30 cellular contexts compared by ENCODE assay signal in genomic region chr4:15794432-15794831, GRCh38. TPM values are rescaled to one million over a fixed set of nuclear protein-coding genes. Genes with fewer than 3 reads are reported as not detected.
A peak's percentile ranks its signal among the peaks of the same experiment; 100 is the strongest.
DNase-seq lines count a peak whose midpoint lies in the region; ATAC-seq and TF ChIP-seq lines count a peak whose summit lies in the region.
"Had no signal": no experiment of that assay in that cellular context is flagged by ENCODE, and none has a peak within 500 bp of the region (broad histone marks: within the 10 kb centered on the region; RNA-seq: fewer than 3 reads in every experiment).

No MANE protein-coding gene starts in this region.

- no peak for DNase-seq in T-helper 1 cell
- DNase-seq in activated naive CD4-positive, alpha-beta T cell (lab: John Stamatoyannopoulos, UW), result no peak
- no peak for DNase-seq in natural killer cell
- no peak for DNase-seq in DMS153 treated with DMSO at 0.1 percent for 48 hours (lab: John Stamatoyannopoulos, UW; ENCODE audit: unreplicated experiment)
- DNase-seq: activated CD4-positive, alpha-beta memory T cell treated with anti-CD3 and anti-CD28 coated beads for 36 hours; activated naive CD4-positive, alpha-beta T cell treated with anti-CD3 and anti-CD28 coated beads, Interleukin-2, amount 50 U/mL, for 16 hours; anterior cingulate cortex; Calu3; DMS79 treated with DMSO at 0.1 percent for 48 hours; effector CD4-positive, alpha-beta T cell; Kasumi-1; mesenchymal stem cell; NCI-H1436 treated with DMSO at 0.1 percent for 48 hours; NCI-H2081 treated with DMSO at 0.1 percent for 48 hours; NCI-H2227 treated with DMSO at 0.1 percent for 48 hours; NCI-H526 treated with DMSO at 0.1 percent for 48 hours; NK-92 treated with Interleukin-12 subunit alpha and Interleukin-12 subunit beta, amount 100 ng/mL, for 24 hours; pancreas; SHP77; stimulated activated naive CD4-positive, alpha-beta T cell; testis had no signal

- peak overlapping the region; percentile 28 for H3K4me3 Mint-ChIP-seq in T-helper 1 cell treated with Interleukin-12 subunit alpha and Interleukin-12 subunit beta and Interleukin-4 antibody, amounts not matched to agents 30 μg/mL and 1 μg/mL, for 36 hours
- peak overlapping the region; percentile 60 for H3K4me3 Mint-ChIP-seq in activated naive CD4-positive, alpha-beta T cell treated with anti-CD3 and anti-CD28 coated beads, Interleukin-2, amount 50 U/mL, for 24 hours
- peak overlapping the region; percentile 40 for H3K4me3 Mint-ChIP-seq in activated T-helper 17 cell treated with anti-CD3 and anti-CD28 coated beads, Interleukin-2, amount 50 U/mL, for 72 hours
- H3K4me3 Mint-ChIP-seq in natural killer cell, result no peak overlapping the region
- H3K4me3 Mint-ChIP-seq: activated CD4-positive, alpha-beta memory T cell treated with anti-CD3 and anti-CD28 coated beads for 36 hours; CD14-positive monocyte; neural progenitor cell; WTC11 had no signal

- H3K27me3 Mint-ChIP-seq in T-helper 1 cell treated with Interleukin-12 subunit alpha and Interleukin-12 subunit beta and Interleukin-4 antibody, amounts not matched to agents 30 μg/mL and 1 μg/mL, for 36 hours (ENCODE audit: low read depth), result no peaks in the 10 kb centered on the region
- H3K27me3 Mint-ChIP-seq in activated naive CD4-positive, alpha-beta T cell treated with anti-CD3 and anti-CD28 coated beads, Interleukin-2, amount 50 U/mL, for 24 hours, result no peaks in the 10 kb centered on the region
- peaks cover 9% of the 10 kb centered on the region for H3K27me3 Mint-ChIP-seq in activated T-helper 17 cell treated with anti-CD3 and anti-CD28 coated beads, Interleukin-2, amount 50 U/mL, for 72 hours
- no peaks in the 10 kb centered on the region for H3K27me3 Mint-ChIP-seq in natural killer cell (ENCODE audit: low read depth in 2 of 2)

- no peak for ATAC-seq in activated T-helper 17 cell treated with anti-CD3 and anti-CD28 coated beads, Interleukin-2, amount 50 U/mL, for 72 hours (replicated peaks)
- ATAC-seq in natural killer cell (no peak), GM18907 (IDR thresholded peaks at IDR 0.05; ENCODE audit: unreplicated experiment) (no peak)
- ATAC-seq: left lobe of liver, pancreas, WTC11 had no signal

- peaks cover 35% of the 10 kb centered on the region for H3K4me1 Mint-ChIP-seq in T-helper 1 cell treated with Interleukin-12 subunit alpha and Interleukin-12 subunit beta and Interleukin-4 antibody, amounts not matched to agents 30 μg/mL and 1 μg/mL, for 36 hours (ENCODE audit: low read depth)
- peaks cover 61% of the 10 kb centered on the region for H3K4me1 Mint-ChIP-seq in activated naive CD4-positive, alpha-beta T cell treated with anti-CD3 and anti-CD28 coated beads, Interleukin-2, amount 50 U/mL, for 24 hours
- peaks cover 19% of the 10 kb centered on the region for H3K4me1 Mint-ChIP-seq in activated T-helper 17 cell treated with anti-CD3 and anti-CD28 coated beads, Interleukin-2, amount 50 U/mL, for 72 hours
- H3K4me1 Mint-ChIP-seq in natural killer cell, result peaks cover 34 to 48% of the 10 kb centered on the region in 2 donors
- H3K4me1 Mint-ChIP-seq: neural progenitor cell, WTC11 had no signal

- H3K27ac Mint-ChIP-seq in T-helper 1 cell treated with Interleukin-12 subunit alpha and Interleukin-12 subunit beta and Interleukin-4 antibody, amounts not matched to agents 30 μg/mL and 1 μg/mL, for 36 hours, result peak overlapping the region; percentile 19
- H3K27ac Mint-ChIP-seq in activated naive CD4-positive, alpha-beta T cell treated with anti-CD3 and anti-CD28 coated beads, Interleukin-2, amount 50 U/mL, for 24 hours, result peak overlapping the region; percentile 98
- peak overlapping the region; percentile 90 for H3K27ac Mint-ChIP-seq in activated T-helper 17 cell treated with anti-CD3 and anti-CD28 coated beads, Interleukin-2, amount 50 U/mL, for 72 hours
- H3K27ac Mint-ChIP-seq in natural killer cell, result peak overlapping the region; percentile 37 to 52
- H3K27ac Mint-ChIP-seq: neural progenitor cell, WTC11 had no signal

- no peaks in the 10 kb centered on the region for H3K9me3 Mint-ChIP-seq in T-helper 1 cell treated with Interleukin-12 subunit alpha and Interleukin-12 subunit beta and Interleukin-4 antibody, amounts not matched to agents 30 μg/mL and 1 μg/mL, for 36 hours
- no peaks in the 10 kb centered on the region for H3K9me3 Mint-ChIP-seq in activated naive CD4-positive, alpha-beta T cell treated with anti-CD3 and anti-CD28 coated beads, Interleukin-2, amount 50 U/mL, for 24 hours
- H3K9me3 Mint-ChIP-seq in activated T-helper 17 cell treated with anti-CD3 and anti-CD28 coated beads, Interleukin-2, amount 50 U/mL, for 72 hours, result no peaks in the 10 kb centered on the region
- H3K9me3 Mint-ChIP-seq in natural killer cell, result no peaks in the 10 kb centered on the region
- H3K9me3 Mint-ChIP-seq: activated CD4-positive, alpha-beta memory T cell treated with anti-CD3 and anti-CD28 coated beads for 36 hours had no signal

- no peak for TF ChIP-seq CTCF in natural killer cell (IDR thresholded peaks at IDR 0.05)

- intact Hi-C loops in natural killer cell (cut with micrococcal nuclease), result no loop called here

- peaks cover 29% of the 10 kb centered on the region for H3K36me3 Mint-ChIP-seq in T-helper 1 cell treated with Interleukin-12 subunit alpha and Interleukin-12 subunit beta and Interleukin-4 antibody, amounts not matched to agents 30 μg/mL and 1 μg/mL, for 36 hours (ENCODE audit: low read depth)
- peaks cover 9% of the 10 kb centered on the region for H3K36me3 Mint-ChIP-seq in activated naive CD4-positive, alpha-beta T cell treated with anti-CD3 and anti-CD28 coated beads, Interleukin-2, amount 50 U/mL, for 24 hours
- peaks cover 6% of the 10 kb centered on the region for H3K36me3 Mint-ChIP-seq in activated T-helper 17 cell treated with anti-CD3 and anti-CD28 coated beads, Interleukin-2, amount 50 U/mL, for 72 hours (ENCODE audit: low read depth)
- no peaks in the 10 kb centered on the region for H3K36me3 Mint-ChIP-seq in natural killer cell
- H3K36me3 Mint-ChIP-seq: activated CD4-positive, alpha-beta memory T cell treated with anti-CD3 and anti-CD28 coated beads for 36 hours; neural progenitor cell had no signal

RNA-seq across cellular contexts. Expression of gene CD38, which starts 16.3 kb away (rescaled TPM):
- 1 to 10 TPM; 3.0 to 3.9 TPM for total RNA-seq in activated T-helper 17 cell treated with anti-CD3 and anti-CD28 coated beads, Interleukin-2, amount 50 U/mL, for 72 hours
- total RNA-seq in natural killer cell, result 100 to 1,000 TPM in 1 of 3 donors, 10 to 100 TPM in 2; 91.8 to 124 (median 98.8) TPM
- total RNA-seq: renal cortical epithelial cell had no signal

Comparison
In these comparisons a context has a peak if more than half of its experiments do, and no peak if none do; other contexts are left out.
1. H3K27ac Mint-ChIP-seq: peak in every context shown above with its lines; median percentile 98 in activated naive CD4-positive, alpha-beta T cell treated with anti-CD3 and anti-CD28 coated beads, Interleukin-2, amount 50 U/mL, for 24 hours; 90 in activated T-helper 17 cell treated with anti-CD3 and anti-CD28 coated beads, Interleukin-2, amount 50 U/mL, for 72 hours; 44 in natural killer cell; 19 in T-helper 1 cell treated with Interleukin-12 subunit alpha and Interleukin-12 subunit beta and Interleukin-4 antibody, amounts not matched to agents 30 μg/mL and 1 μg/mL, for 36 hours.
2. RNA of gene CD38, which starts 16.3 kb away (total RNA-seq): 91.8 to 124 TPM in natural killer cell; 3.0 to 3.9 TPM in activated T-helper 17 cell treated with anti-CD3 and anti-CD28 coated beads, Interleukin-2, amount 50 U/mL, for 72 hours; every median in the first group is over 10 times any median in the second.